ENCODE assay signal across 9 cellular contexts in the genomic region with DNA sequence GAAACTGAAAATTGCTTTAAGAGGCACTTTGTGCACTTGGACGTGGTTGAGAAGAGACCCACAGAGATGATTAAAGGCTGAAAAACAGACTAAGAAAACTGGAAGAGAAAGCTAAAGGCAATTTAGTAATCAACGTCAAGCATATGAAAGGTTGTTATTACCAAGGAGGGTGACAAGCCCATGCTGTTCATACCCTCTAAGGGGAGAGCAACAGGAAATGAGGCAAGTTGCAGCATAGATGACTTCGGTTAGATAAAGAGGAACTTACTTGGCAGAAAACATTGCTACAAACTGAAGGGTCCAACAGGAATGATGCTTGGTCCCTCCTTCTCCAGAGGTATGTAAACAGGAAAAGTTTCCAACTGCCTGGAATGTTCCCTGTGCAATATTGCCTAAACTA.
A peak's percentile ranks its signal among the peaks of the same experiment; 100 is the strongest.
DNase-seq lines count a peak whose midpoint lies in the region; ATAC-seq and TF ChIP-seq lines count a peak whose summit lies in the region.
"Had no signal": no experiment of that assay in that cellular context is flagged by ENCODE, and none has a peak within 500 bp of the region (broad histone marks: within the 10 kb centered on the region; RNA-seq: fewer than 3 reads in every experiment).

No MANE protein-coding gene starts in this region.

- no peak for TF ChIP-seq POLR2A in GM18505 (IDR thresholded peaks at IDR 0.05; ENCODE audit: borderline replicate concordance, extremely low read depth, insufficient read depth, insufficient read length)

- H3K27me3 ChIP-seq in Loucy (ENCODE audit: insufficient read depth, low read length, poor library complexity, severe bottlenecking) (no peaks in the 10 kb centered on the region), osteoblast (ENCODE audit: insufficient read depth, low read length) (no peaks in the 10 kb centered on the region)
- H3K27me3 ChIP-seq: heart right ventricle had no signal

- H3F3A ChIP-seq in Loucy (ENCODE audit: low read depth), result no peaks in the 10 kb centered on the region

- peaks cover 46% of the 10 kb centered on the region for H3K4me1 ChIP-seq in Loucy (ENCODE audit: insufficient read depth, low read length, poor library complexity, severe bottlenecking)
- H3K4me1 ChIP-seq in osteoblast (ENCODE audit: insufficient read depth, low read length), result peaks cover 12% of the 10 kb centered on the region

- H2AFZ ChIP-seq in Loucy (ENCODE audit: low read length) (peak overlapping the region; percentile 20; the same call in 1 of the 2 replicates), osteoblast (ENCODE audit: low read length) (peak overlapping the region; percentile 21)

- H4K20me1 ChIP-seq in Loucy (ENCODE audit: insufficient read depth, low read length, poor library complexity, severe bottlenecking) (no peaks in the 10 kb centered on the region), osteoblast (ENCODE audit: insufficient read depth, low read length) (no peaks in the 10 kb centered on the region)

- TF ChIP-seq CTCF in Loucy (conservative IDR thresholded peaks at IDR 0.05; ENCODE audit: low read length) (no peak), osteoblast (IDR thresholded peaks at IDR 0.05; ENCODE audit: extremely low read depth, low read depth, low read length) (no peak)

- peak overlapping the region; percentile 66 for H3K9ac ChIP-seq in Loucy (ENCODE audit: low read depth, low read length, poor library complexity, severe bottlenecking)

- H3K9me2 ChIP-seq in Loucy (replicated peaks; ENCODE audit: low read depth, low read length), result no peaks in the 10 kb centered on the region

- ATAC-seq in GM18505 (IDR thresholded peaks at IDR 0.05; ENCODE audit: unreplicated experiment), result peak; percentile 63

- H3K4me2 ChIP-seq in Loucy (ENCODE audit: low read depth, low read length, poor library complexity, severe bottlenecking) (peak overlapping the region; percentile 83), osteoblast (ENCODE audit: insufficient read depth, low read length) (no peak overlapping the region)

- DNase-seq in activated naive CD8-positive, alpha-beta T cell treated with anti-CD3 and anti-CD28 coated beads, Interleukin-2, amount 50 U/mL, for 16 hours (ENCODE audit: low read depth, low spot score), result peak; percentile 1
- DNase-seq in osteoblast (ENCODE audit: insufficient read length, low spot score, missing footprints), result no peak
- no peak for DNase-seq in NCI-H1694 treated with DMSO at 0.1 percent for 48 hours (lab: John Stamatoyannopoulos, UW)
- no peak for DNase-seq in glomerular visceral epithelial cell (ENCODE audit: extremely low spot score)
- DNase-seq in medulla oblongata (ENCODE audit: extremely low spot score), result no peak
- DNase-seq: heart right ventricle, NCI-H1436 treated with DMSO at 0.1 percent for 48 hours had no signal

- H3K9me3 ChIP-seq in Loucy (ENCODE audit: insufficient read depth, low read depth, low read length) (no peaks in the 10 kb centered on the region), osteoblast (ENCODE audit: low read depth, low read length) (no peaks in the 10 kb centered on the region)

- H3K79me2 ChIP-seq in Loucy (ENCODE audit: insufficient read depth, low read length), result no peaks in the 10 kb centered on the region
- no peaks in the 10 kb centered on the region for H3K79me2 ChIP-seq in osteoblast (ENCODE audit: insufficient read depth, low read length)

- H3K27ac ChIP-seq in osteoblast (ENCODE audit: low read depth, low read length), result no peak overlapping the region

- peak overlapping the region; percentile 63 for H3K4me3 ChIP-seq in Loucy (ENCODE audit: low read length, poor library complexity, severe bottlenecking)
- H3K4me3 ChIP-seq in osteoblast (ENCODE audit: insufficient read depth, low read length), result no peak overlapping the region
- H3K4me3 ChIP-seq: heart right ventricle had no signal

- H3K36me3 ChIP-seq in Loucy (ENCODE audit: insufficient read depth, low read length) (no peaks in the 10 kb centered on the region), osteoblast (ENCODE audit: insufficient read depth, low read length) (no peaks in the 10 kb centered on the region)
- H3K36me3 ChIP-seq: heart right ventricle had no signal
